28 cellular contexts compared by ENCODE assay signal in the genomic region with DNA sequence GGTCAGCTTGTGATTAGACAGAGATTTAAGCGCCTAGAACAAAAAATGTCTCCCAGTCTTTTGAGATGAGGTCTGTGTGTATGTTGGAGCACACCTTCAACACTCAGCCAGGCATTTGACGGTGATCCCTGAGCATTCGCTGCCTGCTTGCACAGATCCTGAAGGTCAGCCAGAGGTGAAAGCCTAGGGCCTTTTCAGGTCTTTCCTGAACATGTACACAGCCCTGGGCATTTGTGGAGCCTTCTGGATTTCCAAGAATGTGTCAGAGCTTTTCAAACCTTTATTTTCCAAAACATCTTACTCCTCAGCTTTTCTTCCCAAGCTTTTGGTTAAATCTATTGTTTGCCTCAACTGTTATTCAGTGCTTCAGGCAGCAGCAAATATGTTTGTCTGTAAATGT. TPM values are rescaled to one million over a fixed set of nuclear protein-coding genes. Genes with fewer than 3 reads are reported as not detected.
"Had no signal": no experiment of that assay in that cellular context is flagged by ENCODE, and none has a peak within 500 bp of the region (broad histone marks: within the 10 kb centered on the region; RNA-seq: fewer than 3 reads in every experiment).

No MANE protein-coding gene starts in this region.

- FAIRE-seq: bronchial epithelial cell, colon had no signal

- H3K27me3 ChIP-seq: heart left ventricle, left lung, stomach, suprapubic skin, tibial nerve had no signal

- H3K36me3 ChIP-seq: left lung, suprapubic skin had no signal

- H3K4me1 ChIP-seq: heart left ventricle, left lung, stomach, tibial nerve had no signal

- DNase-seq: activated CD4-positive, alpha-beta T cell treated with anti-CD3 and anti-CD28 coated beads for 36 hours; activated CD4-positive, CD25-positive, alpha-beta regulatory T cell; activated CD8-positive, alpha-beta memory T cell treated with anti-CD3 and anti-CD28 coated beads, Interleukin-2, amount 10 ng/mL, durations not matched to agents 7 days and 5 days; activated CD8-positive, alpha-beta T cell treated with anti-CD3 and anti-CD28 coated beads, Interleukin-2, amount 10 ng/mL, durations not matched to agents 7 days and 5 days; activated naive CD4-positive, alpha-beta T cell; activated T-cell treated with anti-CD3 and anti-CD28 coated beads, Interleukin-2, amount 50 U/mL, for 72 hours; dermis blood vessel endothelial cell; effector CD4-positive, alpha-beta T cell; erythroblast; foreskin fibroblast; heart left ventricle; kidney glomerular epithelial cell; left lung; mesendoderm; mucosa of descending colon; posterior cingulate gyrus; stimulated activated CD4-positive, alpha-beta T cell treated with anti-CD3 and anti-CD28 coated beads, Interleukin-12 subunit alpha, Interleukin-12 subunit beta, amount 100 ng/mL, for 4 hours; stimulated activated CD4-positive, alpha-beta T cell treated with anti-CD3 and anti-CD28 coated beads, Interleukin-4, amount 100 ng/mL, for 4 hours; stimulated activated CD8-positive, alpha-beta memory T cell treated with anti-CD3 and anti-CD28 coated beads, Interleukin-4, amount 100 ng/mL, for 48 hours; stimulated activated naive B cell treated with anti-CD40 and anti-IgM and Interleukin-4, amounts not matched to agents 10 μg/mL and 1 μg/mL and 100 μg/mL, for 72 hours; stomach; T-helper 2 cell had no signal

- H3K27ac ChIP-seq: heart left ventricle, left lung, skin epidermis, stomach, suprapubic skin, tibial nerve had no signal

- H3K4me3 ChIP-seq: heart left ventricle, left lung, lung, mucosa of descending colon, skin epidermis, stomach, suprapubic skin, tibial nerve had no signal

- H3K9me3 ChIP-seq: suprapubic skin had no signal

RNA-seq across cellular contexts. Expression of gene AMN, which starts 59.1 kb away (rescaled TPM):
- total RNA-seq: dermis blood vessel endothelial cell had no signal
